8 cellular contexts compared by ENCODE assay signal in the genomic region with DNA sequence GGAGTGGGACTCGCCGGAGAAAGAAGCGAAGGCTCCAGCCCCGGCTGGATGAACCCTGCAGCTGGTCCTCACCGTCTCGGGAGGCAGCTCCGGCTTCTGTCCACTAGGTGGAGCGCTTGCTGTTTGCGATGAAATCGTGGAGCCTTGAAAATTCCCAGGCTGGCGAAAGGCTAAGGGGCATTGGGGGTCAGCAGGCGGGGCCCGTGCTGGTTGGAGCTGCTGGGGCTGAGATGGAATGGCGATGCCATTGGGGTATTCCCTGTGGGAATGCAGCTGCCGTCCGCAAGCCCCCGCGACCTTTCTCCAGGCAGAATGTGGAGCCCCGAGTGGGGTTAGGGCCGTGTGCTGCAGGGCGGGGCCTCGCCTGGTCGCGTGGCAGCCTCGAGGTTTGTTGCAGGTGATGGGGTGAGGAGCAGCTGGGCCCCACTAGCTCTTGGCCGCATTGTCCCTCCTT.
DNase-seq lines count a peak whose midpoint lies in the region; ATAC-seq and TF ChIP-seq lines count a peak whose summit lies in the region.

No MANE protein-coding gene starts in this region.

- POLR2A ChIA-PET in CD8-positive, alpha-beta T cell (lab: Charles Lee): no interaction called here
- POLR2A ChIA-PET in PC-9 (lab: Charles Lee; ENCODE audit: unreplicated experiment): interaction anchor here (0.6 kb wide), 1 partner anchor 338 kb away, joined by 4 read pairs; no protein-coding TSS in a partner anchor

- H3K4me1 Mint-ChIP-seq in CD8-positive, alpha-beta T cell (ENCODE audit: low read depth): no peaks in the 10 kb centered on the region

- CTCF ChIA-PET in CD8-positive, alpha-beta T cell (lab: Charles Lee): interaction anchor here (0.6 to 1.8 kb wide), 9 partner anchors 13 to 82 kb away, joined by 3 to 7 read pairs (median 4); no protein-coding TSS in a partner anchor
- CTCF ChIA-PET in PC-9 (lab: Charles Lee): interaction anchor here (0.5 to 0.8 kb wide), 2 partner anchors 81 to 217 kb away, joined by 3 to 12 read pairs; a partner anchor contains a TSS

- no peak overlapping the region for H3K4me3 Mint-ChIP-seq in CD8-positive, alpha-beta T cell

- intact Hi-C loops in CD8-positive, alpha-beta T cell (cut with DNase I, micrococcal nuclease): loop anchor here in 1 of 2 experiments (5.0 kb wide), 1 partner anchor 36 kb away; no protein-coding TSS in a partner anchor
- intact Hi-C loops in PC-9 (cut with micrococcal nuclease; ENCODE audit: unreplicated experiment): loop anchor here (2.0 to 5.0 kb wide), 3 partner anchors 46 to 136 kb away; no protein-coding TSS in a partner anchor

- H3K4me2 ChIP-seq in PC-9: peak overlapping the region; percentile 48

- no peaks in the 10 kb centered on the region for H4K20me1 ChIP-seq in PC-9 (ENCODE audit: insufficient read depth)

- no peaks in the 10 kb centered on the region for H3K79me2 ChIP-seq in PC-9 (ENCODE audit: low read depth)

- H3K9me3 Mint-ChIP-seq in CD8-positive, alpha-beta T cell: no peaks in the 10 kb centered on the region

- H3K4me3 ChIP-seq in CD8-positive, alpha-beta T cell (ENCODE audit: low read depth, low read length): no peak overlapping the region
- H3K4me3 ChIP-seq in PC-9 (no peak overlapping the region), neutrophil (ENCODE audit: low read depth in 1 of 2, low read length in 1 of 2) (no peak overlapping the region)

- H3F3A ChIP-seq in PC-9 (ENCODE audit: insufficient read depth, low read depth): 0 out of 2 replicates have a peak, but pooled peaks cover 4% of the 10 kb centered on the region

- no TSS peak for BruUV-seq in PC-9 (replicated peaks; lab: Mats Ljungman, UMichigan)

- H3K27ac ChIP-seq in CD8-positive, alpha-beta T cell (ENCODE audit: low read depth, low read length): no peak overlapping the region
- H3K27ac ChIP-seq in PC-9 (no peak overlapping the region), neutrophil (no peak overlapping the region), substantia nigra (ENCODE audit: low read depth, low read length, poor library complexity, severe bottlenecking) (no peak overlapping the region)

- H2AFZ ChIP-seq in PC-9: no peak overlapping the region

- peak; percentile 37 to 79 (median 58) for DNase-seq in CD8-positive, alpha-beta T cell
- DNase-seq in HK-2 (ENCODE audit: unreplicated experiment) (peak; percentile 74), PC-9 (peak; percentile 56 to 85), activated T-helper 1 cell treated with Interleukin-2 at 50 U/mL for 16 hours (ENCODE audit: low read depth) (peak; percentile 37), fibroblast of the conjunctiva (ENCODE audit: low read depth) (peak; percentile 48), substantia nigra (lab: John Stamatoyannopoulos, UW) (peak in 39 of 49 donors; percentile 11 to 82 (median 52))

- no peaks in the 10 kb centered on the region for H3K9me2 ChIP-seq in PC-9 (ENCODE audit: insufficient read depth)

- H3K27ac Mint-ChIP-seq in CD8-positive, alpha-beta T cell: no peak overlapping the region

- no peak for ATAC-seq in CD8-positive, alpha-beta T cell
- ATAC-seq in HG03097 (IDR thresholded peaks at IDR 0.05; ENCODE audit: low FRiP score, unreplicated experiment): no peak

- no peaks in the 10 kb centered on the region for H3K27me3 Mint-ChIP-seq in CD8-positive, alpha-beta T cell (ENCODE audit: low read depth)

- no peaks in the 10 kb centered on the region for H3K27me3 ChIP-seq in CD8-positive, alpha-beta T cell (ENCODE audit: insufficient read depth, low read length)
- H3K27me3 ChIP-seq in PC-9 (ENCODE audit: insufficient read depth, low read depth) (peaks cover 78% of the 10 kb centered on the region), neutrophil (no peaks in the 10 kb centered on the region)

- peaks cover 4% of the 10 kb centered on the region for H3K4me1 ChIP-seq in CD8-positive, alpha-beta T cell (ENCODE audit: insufficient read depth, low read length)
- H3K4me1 ChIP-seq in PC-9 (replicated peaks; ENCODE audit: insufficient read depth): no peaks in the 10 kb centered on the region
- H3K4me1 ChIP-seq in neutrophil (ENCODE audit: control insufficient read depth in 1 of 2, insufficient read depth in 1 of 2, low read depth in 1 of 2, low read length in 1 of 2): no peaks in the 10 kb centered on the region

- peak; percentile 70 for TF ChIP-seq CTCF in CD8-positive, alpha-beta T cell (IDR thresholded peaks at IDR 0.05)
- TF ChIP-seq CTCF in PC-9 (conservative IDR thresholded peaks at IDR 0.05) (peak; percentile 98), neutrophil (IDR thresholded peaks at IDR 0.05) (peak; percentile 30)

- H3K36me3 Mint-ChIP-seq in CD8-positive, alpha-beta T cell: no peaks in the 10 kb centered on the region

- H3K36me3 ChIP-seq in CD8-positive, alpha-beta T cell (ENCODE audit: insufficient read depth, low read length): no peaks in the 10 kb centered on the region
- no peaks in the 10 kb centered on the region for H3K36me3 ChIP-seq in PC-9 (ENCODE audit: low read depth)
- no peaks in the 10 kb centered on the region for H3K36me3 ChIP-seq in neutrophil

- H3K9me3 ChIP-seq in CD8-positive, alpha-beta T cell (ENCODE audit: low read length): no peaks in the 10 kb centered on the region
- H3K9me3 ChIP-seq in PC-9 (ENCODE audit: insufficient read depth, low read depth): no peaks in the 10 kb centered on the region
- no peaks in the 10 kb centered on the region for H3K9me3 ChIP-seq in neutrophil

Comparison
In these comparisons a context has a peak if more than half of its experiments do, and no peak if none do; other contexts are left out.
1. CTCF ChIP-seq: peak in every context shown above with its lines; median percentile 98 in PC-9; 70 in CD8-positive, alpha-beta T cell; 30 in neutrophil.